ENCODE assay signal across 8 cellular contexts in the genomic region with DNA sequence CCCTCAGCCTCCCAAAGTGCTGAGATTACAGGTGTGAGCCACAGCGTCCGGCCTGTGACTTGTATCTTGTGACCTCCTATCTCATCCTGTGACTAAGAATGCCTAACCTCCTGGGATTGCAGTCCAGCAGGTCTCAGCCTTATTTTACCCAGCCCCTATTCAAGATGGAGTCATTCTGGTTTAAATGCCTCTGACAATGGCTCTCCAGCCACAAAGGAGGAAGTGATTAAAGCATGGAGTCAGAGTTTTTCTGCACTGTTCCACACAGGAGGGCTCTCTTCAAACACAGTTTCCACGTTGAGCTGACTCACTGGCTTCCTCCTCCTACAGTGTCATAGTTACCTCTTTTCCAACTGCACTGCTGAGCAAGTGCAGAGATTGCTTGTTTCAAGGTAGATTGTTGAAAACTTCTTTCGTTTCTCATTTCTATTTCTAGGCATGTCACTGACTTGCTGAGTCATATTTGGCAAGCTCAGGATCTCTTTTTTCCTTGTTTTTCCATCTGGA. TPM values are rescaled to one million over a fixed set of nuclear protein-coding genes. Genes with fewer than 3 reads are reported as not detected.
DNase-seq lines count a peak whose midpoint lies in the region; ATAC-seq, FAIRE-seq and TF ChIP-seq lines count a peak whose summit lies in the region.

No MANE protein-coding gene starts in this region.

- no peaks in the 10 kb centered on the region for H3K36me3 Mint-ChIP-seq in CD4-positive, CD25-positive, alpha-beta regulatory T cell
- H3K36me3 Mint-ChIP-seq in glutamatergic neuron (ENCODE audit: unreplicated experiment) = no peaks in the 10 kb centered on the region

- H2AFZ ChIP-seq in K562 (ENCODE audit: low read depth, low read length) = 0 out of 2 replicates have a peak overlapping the region, but pooled peaks have one; percentile 44

- no peak overlapping the region for H3K4me2 ChIP-seq in K562 (ENCODE audit: insufficient read depth, low read length)

- TF ChIP-seq RAD21 in K562 (CRISPR knock-in tag; conservative IDR thresholded peaks at IDR 0.05 in 1 of 2, IDR thresholded peaks at IDR 0.05 in 1 of 2) = no peak

- peaks cover 0 to 1% (median 0%) of the 10 kb centered on the region in 7 donors for H3K9me3 Mint-ChIP-seq in CD4-positive, CD25-positive, alpha-beta regulatory T cell
- no peaks in the 10 kb centered on the region for H3K9me3 Mint-ChIP-seq in glutamatergic neuron (ENCODE audit: unreplicated experiment)

- FAIRE-seq in K562 (lab: Jason Lieb, UNC) (no peak), small intestine (lab: Jason Lieb, UNC) (no peak)

- H3K4me3 ChIP-seq in CD4-positive, CD25-positive, alpha-beta regulatory T cell (ENCODE audit: low read depth, low read length) = no peak overlapping the region
- H3K4me3 ChIP-seq in K562 (no peak overlapping the region), small intestine (ENCODE audit: low read depth in 1 of 2, low read length in 2 of 2) (no peak overlapping the region)

- no peaks in the 10 kb centered on the region for H3K4me1 ChIP-seq in CD4-positive, CD25-positive, alpha-beta regulatory T cell (ENCODE audit: control insufficient read depth, insufficient read depth, low read length, poor library complexity, severe bottlenecking)
- no peaks in the 10 kb centered on the region; a peak in 1 of 5 replicates for H3K4me1 ChIP-seq in K562 (replicated peaks in 1 of 2; ENCODE audit: control insufficient read depth in 2 of 2, insufficient read depth in 2 of 2, low read length in 2 of 2)
- H3K4me1 ChIP-seq in small intestine (ENCODE audit: control insufficient read depth in 2 of 2, insufficient read depth in 1 of 2, low read depth in 1 of 2, low read length in 1 of 2) = no peaks in the 10 kb centered on the region

- H3K27me3 Mint-ChIP-seq in CD4-positive, CD25-positive, alpha-beta regulatory T cell = peaks cover 5% of the 10 kb centered on the region
- H3K27me3 Mint-ChIP-seq in glutamatergic neuron (ENCODE audit: unreplicated experiment) = no peaks in the 10 kb centered on the region

- H3K27ac ChIP-seq in CD4-positive, CD25-positive, alpha-beta regulatory T cell (ENCODE audit: insufficient read depth, low read length, poor library complexity, severe bottlenecking) = no peak overlapping the region
- no peak overlapping the region for H3K27ac ChIP-seq in K562 (ENCODE audit: extremely low read depth, low read depth, low read length)
- H3K27ac ChIP-seq in small intestine (ENCODE audit: low read depth in 1 of 2, low read length in 1 of 2) = no peak overlapping the region

- peak; percentile 59 to 62 for ATAC-seq in CD4-positive, CD25-positive, alpha-beta regulatory T cell (ENCODE audit: low read depth in 2 of 2)
- peak; percentile 66 for ATAC-seq in GM21619 (IDR thresholded peaks at IDR 0.05; ENCODE audit: unreplicated experiment)
- ATAC-seq in K562 = peak; percentile 42; the same call in 2 of the 3 replicates
- no peak for ATAC-seq in GM21528 (IDR thresholded peaks at IDR 0.05; ENCODE audit: low FRiP score, unreplicated experiment)

- H3K79me2 ChIP-seq in K562 (ENCODE audit: control insufficient read depth, insufficient read depth, low read length) = no peaks in the 10 kb centered on the region

- intact Hi-C loops in K562 (cut with micrococcal nuclease) = no loop called here

- POLR2A ChIA-PET in K562 (lab: Yijun Ruan, JAX) = no interaction called here

- H3K9me3 ChIP-seq in CD4-positive, CD25-positive, alpha-beta regulatory T cell (ENCODE audit: control insufficient read depth in 2 of 2, low read length in 2 of 2) = no peaks in the 10 kb centered on the region
- H3K9me3 ChIP-seq in K562 (replicated peaks; ENCODE audit: control insufficient read depth, insufficient read depth, low read depth, low read length) (no peaks in the 10 kb centered on the region), small intestine (ENCODE audit: control insufficient read depth, low read depth) (no peaks in the 10 kb centered on the region)

- no peak for TF ChIP-seq POLR2A in K562 (conservative IDR thresholded peaks at IDR 0.05)

- peaks cover 0 to 10% (median 3%) of the 10 kb centered on the region in 4 donors for H3K4me1 Mint-ChIP-seq in CD4-positive, CD25-positive, alpha-beta regulatory T cell
- no peaks in the 10 kb centered on the region for H3K4me1 Mint-ChIP-seq in glutamatergic neuron (ENCODE audit: low read depth, unreplicated experiment)

- peaks cover 1% of the 10 kb centered on the region for H3K27me3 ChIP-seq in CD4-positive, CD25-positive, alpha-beta regulatory T cell (ENCODE audit: control insufficient read depth, insufficient read depth, low read length)
- H3K27me3 ChIP-seq in K562 (ENCODE audit: control insufficient read depth in 2 of 2, insufficient read depth in 2 of 2, low read length in 2 of 2) (no peaks in the 10 kb centered on the region), small intestine (ENCODE audit: control insufficient read depth in 2 of 2, insufficient read depth in 2 of 2, low read length in 2 of 2) (no peaks in the 10 kb centered on the region)

- no peaks in the 10 kb centered on the region for H4K20me1 ChIP-seq in K562 (replicated peaks; ENCODE audit: control insufficient read depth, insufficient read depth, low read length)

- no peaks in the 10 kb centered on the region for H3K36me3 ChIP-seq in CD4-positive, CD25-positive, alpha-beta regulatory T cell (ENCODE audit: control insufficient read depth, insufficient read depth, low read length)
- no peaks in the 10 kb centered on the region for H3K36me3 ChIP-seq in K562 (ENCODE audit: control insufficient read depth, insufficient read depth, low read length)
- no peaks in the 10 kb centered on the region for H3K36me3 ChIP-seq in small intestine (ENCODE audit: control insufficient read depth in 2 of 2, insufficient read depth in 2 of 2, low read length in 2 of 2)

- TF ChIP-seq CTCF in K562 (IDR thresholded peaks at IDR 0.05 in 2 of 3, conservative IDR thresholded peaks at IDR 0.05 in 1 of 3; ENCODE audit: insufficient read depth in 2 of 3, low read depth in 1 of 3, low read length in 3 of 3) (no peak), glutamatergic neuron (IDR thresholded peaks at IDR 0.05; ENCODE audit: partially characterized antibody, unreplicated experiment) (no peak)

- H3K27ac Mint-ChIP-seq in CD4-positive, CD25-positive, alpha-beta regulatory T cell = peak overlapping the region in 1 of 3 donors; percentile 20
- H3K27ac Mint-ChIP-seq in glutamatergic neuron (ENCODE audit: unreplicated experiment) = no peak overlapping the region

- 7% methylated on average over 4 of the region's 4 CpGs for WGBS in K562 (ENCODE audit: insufficient coverage, low coverage, missing lambda C conversion rate)
- WGBS in small intestine, 3 donors = 55 to 66% (median 65%) methylated on average over 4 of the region's 4 CpGs

- no peak for TF ChIP-seq EP300 in K562 (IDR thresholded peaks at IDR 0.05; ENCODE audit: low read length)

- BruUV-seq in K562 (replicated peaks; lab: Mats Ljungman, UMichigan) = no TSS peak

- H3K9ac ChIP-seq in K562 (ENCODE audit: insufficient read depth in 1 of 2, low read depth in 2 of 2, low read length in 2 of 2) = no peak overlapping the region

- H3K9me1 ChIP-seq in K562 (ENCODE audit: control insufficient read depth, insufficient read depth, low read length) = no peaks in the 10 kb centered on the region

- in situ Hi-C loops in K562 (cut with MboI) = no loop called here

- no peak overlapping the region for H3K4me3 Mint-ChIP-seq in CD4-positive, CD25-positive, alpha-beta regulatory T cell
- H3K4me3 Mint-ChIP-seq in glutamatergic neuron (ENCODE audit: unreplicated experiment) = no peak overlapping the region

- CTCF ChIA-PET in K562 (lab: Yijun Ruan, JAX; ENCODE audit: low intra/inter-chr PET ratio) = no interaction called here

- peak in 1 of 3 donors; percentile 38 for DNase-seq in CD4-positive, CD25-positive, alpha-beta regulatory T cell
- DNase-seq in OCI-M1 (lab: John Stamatoyannopoulos, UW) = peak; percentile 31
- DNase-seq in K562 (ENCODE audit: extremely low read depth in 1 of 4, low spot score in 3 of 4) = peak in 1 of 4 experiments; percentile 3
- peak; percentile 18 for DNase-seq in myocyte (ENCODE audit: low read depth)
- DNase-seq in glutamatergic neuron = no peak
- no peak for DNase-seq in small intestine

TF ChIP-seq in K562, 482 proteins besides CTCF, POLR2A, EP300 and RAD21 (continues in another document):
- no peak for TF ChIP-seq HNRNPLL (IDR thresholded peaks at IDR 0.05; ENCODE audit: low read depth, low read length, poor library complexity, severe bottlenecking)
- TF ChIP-seq JUNB (CRISPR knock-in tag; conservative IDR thresholded peaks at IDR 0.05) = no peak
- no peak for TF ChIP-seq NR2C2 (CRISPR knock-in tag; IDR thresholded peaks at IDR 0.05)
- TF ChIP-seq NR2C2 (tag; IDR thresholded peaks at IDR 0.05) = peak; percentile 46; the same call in 1 of the 2 replicates
- 0 out of 2 replicates have a peak, but pooled peaks have one; percentile 38 for TF ChIP-seq SMAD3 (CRISPR knock-in tag; conservative IDR thresholded peaks at IDR 0.05)
- 0 out of 2 replicates have a peak, but pooled peaks have one; percentile 33 for TF ChIP-seq ZNF589 (CRISPR knock-in tag; IDR thresholded peaks at IDR 0.05; ENCODE audit: low read depth)
- TF ChIP-seq SPI1 (IDR thresholded peaks at IDR 0.05; ENCODE audit: borderline replicate concordance, low read depth, low read length) = peak; percentile 69; the same call in 1 of the 2 replicates

RNA-seq across cellular contexts. Expression of a gene that starts 29.3 kb away (rescaled TPM):
- 45.6 TPM for total RNA-seq in CD4-positive, CD25-positive, alpha-beta regulatory T cell
- 10 to 100 TPM; 11.0 to 12.6 (median 11.8) TPM for polyA plus RNA-seq in CD4-positive, CD25-positive, alpha-beta regulatory T cell
- total RNA-seq in K562 (2011; cell fraction: chromatin; rRNA removed; ENCODE audit: low replicate concordance) = 18.6 and 34.7 TPM in 2 replicates
- 9.0 and 14.1 TPM in 2 replicates for total RNA-seq in K562 (2011; cell fraction: nucleolus; rRNA removed)
- total RNA-seq in K562 (2011; cell fraction: nucleoplasm; rRNA removed) = 16.6 and 22.6 TPM in 2 replicates
- total RNA-seq in K562 (2014; rRNA removed) = 5.5 and 6.2 TPM in 2 replicates
- total RNA-seq in K562 (2014; rRNA removed; fragmentation: Illumina TruSeq; extraction: Trizol) = 8.7 and 9.8 TPM in 2 replicates
- total RNA-seq in K562 (2015; rRNA removed; fragmentation: Illumina TruSeq; extraction: Trizol) = 12.2 and 12.6 TPM in 2 replicates
- 14.1 and 15.0 TPM in 2 replicates for total RNA-seq in K562 (2021)
- polyA plus RNA-seq in K562 (2011; rRNA removed) = 4.9 and 5.9 TPM in 2 replicates
- 4.3 and 5.9 TPM in 2 replicates for polyA plus RNA-seq in K562 (2011; cell fraction: cytosol; rRNA removed)
- 15.3 and 16.6 TPM in 2 replicates for polyA plus RNA-seq in K562 (2011; cell fraction: nucleus; rRNA removed)
- polyA plus RNA-seq in K562 (2012) = 15.0 and 16.8 TPM in 2 replicates
- 12.5 and 13.2 TPM in 2 replicates for polyA plus RNA-seq in K562 (2014; fragmentation: Illumina TruSeq; extraction: Trizol)
- 1 to 10 TPM; 3.4 to 3.9 TPM for polyA plus RNA-seq in K562 (2014; fragmentation: Nextera tagmentation; extraction: Ambion mirVana)
- 7.7 and 8.0 TPM in 2 replicates for polyA plus RNA-seq in K562 (2014; rRNA removed)
- polyA minus RNA-seq in K562 (2011; rRNA and poly(A)+ RNA removed) = 17.9 and 19.0 TPM in 2 replicates
- polyA minus RNA-seq in K562 (2011; cell fraction: cytosol; rRNA and poly(A)+ RNA removed) = 6.0 and 7.1 TPM in 2 replicates
- polyA minus RNA-seq in K562 (2011; cell fraction: nucleus; rRNA and poly(A)+ RNA removed) = 12.0 and 14.1 TPM in 2 replicates
- 15.0 and 16.2 TPM in 2 replicates for total RNA-seq in myocyte
- 53.0 TPM for polyA plus RNA-seq in myocyte (2012)
- total RNA-seq in glutamatergic neuron (ENCODE audit: unreplicated experiment) = 9.8 TPM
- 10 to 100 TPM; 23.3 to 50.1 (median 29.2) TPM for polyA plus RNA-seq in small intestine

Comparison
In these comparisons a context has a peak if more than half of its experiments do, and no peak if none do; other contexts are left out.
1. DNase-seq: peak in OCI-M1 (single experiment) and myocyte (single experiment); none in glutamatergic neuron (single experiment) and small intestine (single experiment).